Comparison of ENCODE assay signal across 18 cellular contexts in genomic region chr4:170008801-170009200, GRCh38.
"Had no signal": no experiment of that assay in that cellular context is flagged by ENCODE, and none has a peak within 500 bp of the region (broad histone marks: within the 10 kb centered on the region; RNA-seq: fewer than 3 reads in every experiment).

No MANE protein-coding gene starts in this region.

- H3K9me3 ChIP-seq: adrenal gland, Peyer's patch had no signal

- H3K36me3 ChIP-seq: adrenal gland, Peyer's patch had no signal

- DNase-seq: activated CD4-positive, alpha-beta T cell treated with anti-CD3 and anti-CD28 coated beads, Interleukin-2, amount 10 ng/mL, durations not matched to agents 7 days and 5 days; activated CD4-positive, alpha-beta T cell treated with anti-CD3 and anti-CD28 coated beads, Interleukin-2, amount 50 U/mL, for 48 hours; activated CD8-positive, alpha-beta memory T cell treated with anti-CD3 and anti-CD28 coated beads, Interleukin-2, amount 50 U/mL, for 4 hours; activated CD8-positive, alpha-beta T cell treated with anti-CD3 and anti-CD28 coated beads, Interleukin-2, amount 10 ng/mL, durations not matched to agents 7 days and 5 days; activated gamma-delta T cell treated with Interleukin-2 at 50 U/mL for 16 hours; activated T-cell treated with anti-CD3 and anti-CD28 coated beads for 4 hours; activated T-cell treated with anti-CD3 and anti-CD28 coated beads, Interleukin-2, amount 50 U/mL, for 4 hours; adrenal gland; anterior cingulate cortex; KG1; NCI-H187 treated with DMSO at 0.1 percent for 48 hours; NCI-H2171 treated with DMSO at 0.1 percent for 48 hours; NCI-H226; NCI-H446 treated with DMSO at 0.1 percent for 48 hours; PC-3; Peyer's patch; SHP77 treated with DMSO at 0.1 percent for 48 hours; T1000 had no signal

- ATAC-seq: activated CD8-positive, alpha-beta T cell treated with anti-CD3 and anti-CD28 coated beads, Interleukin-2, amount 10 ng/mL, durations not matched to agents 7 days and 5 days; activated T-cell treated with anti-CD3 and anti-CD28 coated beads, Interleukin-2, amount 50 U/mL, for 4 hours; PC-3 had no signal

- H3K4me1 ChIP-seq: adrenal gland, Peyer's patch had no signal

- H3K4me3 ChIP-seq: adrenal gland, Peyer's patch had no signal

- H3K27me3 ChIP-seq: adrenal gland, Peyer's patch had no signal

- H3K27ac ChIP-seq: adrenal gland, Peyer's patch had no signal
